Comparison of ENCODE assay signal across 19 cellular contexts in the genomic region with DNA sequence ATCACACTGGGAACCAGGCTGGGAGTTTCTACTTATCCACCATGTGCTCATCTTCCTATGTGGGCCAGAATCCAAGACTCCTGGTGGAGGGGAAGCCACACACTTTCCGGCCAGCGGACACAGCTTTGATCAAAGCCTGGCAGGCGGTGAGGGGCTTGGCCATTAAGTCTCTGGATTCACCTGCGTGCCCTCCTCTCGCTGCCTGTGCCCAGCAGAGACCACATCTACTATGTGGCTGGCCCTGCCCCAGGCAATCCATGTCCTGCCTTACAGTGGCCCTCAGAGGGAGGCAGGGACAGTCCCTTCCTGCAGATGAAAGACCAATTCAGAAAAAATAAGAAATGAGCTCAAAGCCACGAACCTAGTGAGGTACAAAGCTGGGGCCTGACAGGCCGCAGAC.
DNase-seq lines count a peak whose midpoint lies in the region; TF ChIP-seq lines count a peak whose summit lies in the region.
"Had no signal": no experiment of that assay in that cellular context is flagged by ENCODE, and none has a peak within 500 bp of the region (broad histone marks: within the 10 kb centered on the region; RNA-seq: fewer than 3 reads in every experiment).

No MANE protein-coding gene starts in this region.

- H3K4me3 Mint-ChIP-seq in brain (no peak overlapping the region), neural crest cell (no peak overlapping the region)

- in situ Hi-C loops in HAP-1 (cut with MboI; ENCODE audit: low sequenced_read_pairs) = no loop called here

- DNase-seq in NCI-H446 (lab: John Stamatoyannopoulos, UW) (peak; percentile 20 to 58), NCI-H446 treated with DMSO at 0.1 percent for 48 hours (lab: John Stamatoyannopoulos, UW) (no peak), neural crest cell (ENCODE audit: low read depth, low spot score) (no peak), GM20000 (ENCODE audit: low spot score) (no peak), HAP-1 (ENCODE audit: low spot score in 2 of 2) (no peak), D341Med (ENCODE audit: low spot score) (no peak)
- DNase-seq: 8988T, Calu3, cortex of kidney, H7, left colon, NCI-H1417 treated with DMSO at 0.1 percent for 48 hours, NCI-H345, stomach, T1000 had no signal

- H3K36me3 ChIP-seq in KOPT-K1 (ENCODE audit: insufficient read depth, low read length) (peaks cover 93% of the 10 kb centered on the region), HAP-1 (replicated peaks) (peaks cover 25% of the 10 kb centered on the region)
- H3K36me3 ChIP-seq: adrenal gland had no signal

- H3K4me1 Mint-ChIP-seq in brain = peaks cover 74% of the 10 kb centered on the region
- H3K4me1 Mint-ChIP-seq in neural crest cell = peaks cover 55% of the 10 kb centered on the region

- H3K27me3 ChIP-seq in HAP-1 (ENCODE audit: low read depth) = no peaks in the 10 kb centered on the region
- H3K27me3 ChIP-seq: adrenal gland, stomach had no signal

- H3K4me1 ChIP-seq in HAP-1 = peaks cover 3% of the 10 kb centered on the region

- H3K27ac ChIP-seq in KOPT-K1 (ENCODE audit: low read depth, low read length, poor library complexity, severe bottlenecking) = peak overlapping the region; percentile 62
- H3K27ac ChIP-seq: adrenal gland had no signal

- H3K36me3 Mint-ChIP-seq in brain (peaks cover 7% of the 10 kb centered on the region), neural crest cell (ENCODE audit: low read depth) (no peaks in the 10 kb centered on the region)

- H3K9me3 Mint-ChIP-seq in brain (no peaks in the 10 kb centered on the region), neural crest cell (no peaks in the 10 kb centered on the region)

- H3K27ac Mint-ChIP-seq in brain (peak overlapping the region; percentile 24 to 87 (median 73)), neural crest cell (ENCODE audit: unreplicated experiment) (peak overlapping the region; percentile 89)

- H3K9me3 ChIP-seq in KOPT-K1 (ENCODE audit: insufficient read depth, low read length, poor library complexity, severe bottlenecking) = no peaks in the 10 kb centered on the region
- no peaks in the 10 kb centered on the region for H3K9me3 ChIP-seq in HAP-1
- H3K9me3 ChIP-seq: adrenal gland, stomach had no signal

- no peak for TF ChIP-seq CTCF in brain (conservative IDR thresholded peaks at IDR 0.05)
- no peak for TF ChIP-seq CTCF in neural crest cell (conservative IDR thresholded peaks at IDR 0.05)
- no peak for TF ChIP-seq CTCF in GM20000 (IDR thresholded peaks at IDR 0.05; ENCODE audit: extremely low read depth, missing control alignments)

- H3K27me3 Mint-ChIP-seq in brain = no peaks in the 10 kb centered on the region
- H3K27me3 Mint-ChIP-seq in neural crest cell (ENCODE audit: low read depth) = no peaks in the 10 kb centered on the region

- H3K4me3 ChIP-seq in HAP-1 = no peak overlapping the region
- H3K4me3 ChIP-seq: adrenal gland, K562, stomach had no signal

Comparison
In these comparisons a context has a peak if more than half of its experiments do, and no peak if none do; other contexts are left out.
1. DNase-seq: peak in NCI-H446 (2 of 2); none in NCI-H446 treated with DMSO at 0.1 percent for 48 hours (single experiment), neural crest cell (single experiment), GM20000 (single experiment), HAP-1 (0 of 2) and D341Med (single experiment).